Comparison of ENCODE assay signal across 1 cellular context in genomic region chr3:194711286-194711685, GRCh38.
TF ChIP-seq lines count a peak whose summit lies in the region.

No MANE protein-coding gene starts in this region.

TF ChIP-seq in HCT116, 20 proteins besides CTCF, POLR2A, EP300 and RAD21 (continued from another document):
- no peak for TF ChIP-seq REST (IDR thresholded peaks at IDR 0.05; ENCODE audit: low read depth)
- no peak for TF ChIP-seq ZNF274 (IDR thresholded peaks at IDR 0.05; ENCODE audit: low read depth, low read length)
- no peak for TF ChIP-seq ZFX (IDR thresholded peaks at IDR 0.05)
- TF ChIP-seq CEBPB (IDR thresholded peaks at IDR 0.05; ENCODE audit: low read depth) = no peak
- no peak for TF ChIP-seq POLR2AphosphoS5 (IDR thresholded peaks at IDR 0.05; ENCODE audit: low read depth, low read length)
- TF ChIP-seq EZH2 (IDR thresholded peaks at IDR 0.05) = no peak
- TF ChIP-seq SIN3A (IDR thresholded peaks at IDR 0.05; ENCODE audit: low read depth) = no peak
TF ChIP-seq in HCT116: peak in this region for 0.
